Comparison of ENCODE assay signal across 12 cellular contexts in the genomic region with DNA sequence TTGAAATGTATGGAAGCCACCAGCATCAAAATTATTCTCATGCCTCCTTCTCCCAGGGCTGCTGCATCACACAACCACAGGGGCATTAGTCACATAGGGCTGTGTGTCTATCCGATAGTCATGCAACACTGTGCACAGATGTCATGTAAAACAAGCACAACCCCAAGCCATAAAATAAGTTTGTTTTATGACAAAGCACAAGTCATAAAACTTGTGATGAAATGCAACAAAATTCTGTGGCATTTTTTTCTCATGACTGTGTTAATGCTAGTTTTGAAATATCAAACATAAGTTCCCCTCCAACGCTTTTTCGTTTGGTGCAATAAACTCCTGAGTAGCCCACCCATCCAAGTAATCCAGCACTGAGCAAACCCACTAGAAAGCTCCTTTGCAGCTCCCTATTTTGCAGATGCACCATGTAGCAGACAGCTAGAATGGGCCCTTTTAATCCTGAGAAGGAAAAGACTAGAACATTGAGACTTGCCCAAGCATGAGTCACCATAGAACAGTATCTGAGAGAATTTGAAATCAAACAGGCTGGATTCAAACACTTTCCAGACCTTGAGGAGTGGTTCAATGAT.
DNase-seq lines count a peak whose midpoint lies in the region; ATAC-seq and TF ChIP-seq lines count a peak whose summit lies in the region.
"Had no signal": no experiment of that assay in that cellular context is flagged by ENCODE, and none has a peak within 500 bp of the region (broad histone marks: within the 10 kb centered on the region; RNA-seq: fewer than 3 reads in every experiment).

No MANE protein-coding gene starts in this region.

- intact Hi-C loops in left colon (cut with DNase I, micrococcal nuclease): no loop called here

- 0 out of 2 replicates have a peak, but pooled peaks cover 3% of the 10 kb centered on the region for H3K9me3 ChIP-seq in AG04450 (ENCODE audit: control insufficient read depth, insufficient read depth, low read length)

- H3K4me3 ChIP-seq in AG04450 (ENCODE audit: low read depth, low read length): no peak overlapping the region
- H3K4me3 ChIP-seq: BLaER1 treated with 17β-estradiol and CSF1 and Interleukin-3, amounts not matched to agents 10 nM and 100 nM had no signal

- no peaks in the 10 kb centered on the region for H3K27me3 ChIP-seq in AG04450 (ENCODE audit: control insufficient read depth, insufficient read depth, low read length)
- H3K27me3 ChIP-seq: BLaER1 treated with 17β-estradiol and CSF1 and Interleukin-3, amounts not matched to agents 10 nM and 100 nM had no signal

- ATAC-seq in left colon (peak; percentile 83), GM18517 (IDR thresholded peaks at IDR 0.05; ENCODE audit: unreplicated experiment) (no peak)

- CTCF ChIA-PET in AG04450 (lab: Charles Lee): interaction anchor here (6.2 kb wide), 1 partner anchor 10 kb away, joined by 42 read pairs; no protein-coding TSS in a partner anchor

- POLR2A ChIA-PET in AG04450 (lab: Yijun Ruan, JAX): interaction anchor here (0.6 kb wide), 1 partner anchor 234 kb away, joined by 3 read pairs; no protein-coding TSS in a partner anchor

- peak overlapping the region; percentile 89 for H3K27ac ChIP-seq in AG04450 (ENCODE audit: low read depth, low read length)
- H3K27ac ChIP-seq: parathyroid adenoma had no signal

- DNase-seq in AG04450 (ENCODE audit: low read depth, low spot score): peak; percentile 44
- peak; percentile 88 for DNase-seq in LoVo (ENCODE audit: low spot score)
- peak; percentile 51 for DNase-seq in astrocyte of the hippocampus (ENCODE audit: low read depth, low spot score)
- DNase-seq in left colon: no peak
- DNase-seq in NCI-H526 (lab: John Stamatoyannopoulos, UW): no peak
- no peak for DNase-seq in stimulated activated CD4-positive, alpha-beta T cell treated with anti-CD3 and anti-CD28 coated beads, Interleukin-4, amount 100 ng/mL, for 1 hour
- no peak for DNase-seq in NCI-H1930 (lab: John Stamatoyannopoulos, UW)
- DNase-seq: activated T-cell treated with anti-CD3 and anti-CD28 coated beads for 4 hours, cortex of kidney had no signal

- no peak for TF ChIP-seq CTCF in AG04450 (IDR thresholded peaks at IDR 0.05; ENCODE audit: low read depth, low read length)

Comparison
In these comparisons a context has a peak if more than half of its experiments do, and no peak if none do; other contexts are left out.
1. DNase-seq: peak in AG04450 (single experiment), LoVo (single experiment) and astrocyte of the hippocampus (single experiment); none in left colon (0 of 2), NCI-H526 (0 of 2), stimulated activated CD4-positive, alpha-beta T cell treated with anti-CD3 and anti-CD28 coated beads, Interleukin-4, amount 100 ng/mL, for 1 hour (single experiment) and NCI-H1930 (0 of 2).